ENCODE assay signal across 22 cellular contexts in genomic region chr15:77145370-77145769, GRCh38.
DNase-seq lines count a peak whose midpoint lies in the region; ATAC-seq, FAIRE-seq and TF ChIP-seq lines count a peak whose summit lies in the region.
"Had no signal": no experiment of that assay in that cellular context is flagged by ENCODE, and none has a peak within 500 bp of the region (broad histone marks: within the 10 kb centered on the region; RNA-seq: fewer than 3 reads in every experiment).

No MANE protein-coding gene starts in this region.

- H3K9me3 ChIP-seq in RWPE2 (ENCODE audit: severe bottlenecking) (no peaks in the 10 kb centered on the region), colonic mucosa (no peaks in the 10 kb centered on the region), transverse colon (peaks cover 4 to 5% of the 10 kb centered on the region in 2 donors)
- H3K9me3 ChIP-seq: testis had no signal

- H3K27me3 ChIP-seq in RWPE2 (ENCODE audit: insufficient read depth, poor library complexity, severe bottlenecking) (no peaks in the 10 kb centered on the region), colonic mucosa (no peaks in the 10 kb centered on the region), transverse colon (no peaks in the 10 kb centered on the region)
- H3K27me3 ChIP-seq: gastroesophageal sphincter, testis had no signal

- TF ChIP-seq EP300 in transverse colon (IDR thresholded peaks at IDR 0.05; ENCODE audit: low read depth), result no peak

- H3K9me3 Mint-ChIP-seq in nephron, result peaks cover 17% of the 10 kb centered on the region

- no peak for TF ChIP-seq CTCF in RWPE2 (IDR thresholded peaks at IDR 0.05; ENCODE audit: poor library complexity, severe bottlenecking)
- TF ChIP-seq CTCF in colonic mucosa (IDR thresholded peaks at IDR 0.05), result no peak
- TF ChIP-seq CTCF in nephron (IDR thresholded peaks at IDR 0.05; ENCODE audit: unreplicated experiment in 3 of 3), result no peak
- no peak for TF ChIP-seq CTCF in transverse colon (IDR thresholded peaks at IDR 0.05)

- ATAC-seq in RWPE2 (ENCODE audit: low read depth) (no peak), HG03520 (IDR thresholded peaks at IDR 0.05; ENCODE audit: unreplicated experiment) (no peak)
- ATAC-seq: activated CD4-positive, alpha-beta T cell treated with anti-CD3 and anti-CD28 coated beads for 36 hours; gastroesophageal sphincter; Right ventricle myocardium inferior had no signal

- DNase-seq in RWPE2 (ENCODE audit: low spot score) (no peak), colonic mucosa (no peak), transverse colon (no peak), frontal cortex (ENCODE audit: low spot score in 2 of 2) (no peak), SW480 (ENCODE audit: low spot score) (no peak)
- DNase-seq: activated CD4-positive, alpha-beta T cell treated with anti-CD3 and anti-CD28 coated beads for 36 hours; activated CD8-positive, alpha-beta memory T cell treated with anti-CD3 and anti-CD28 coated beads, Interleukin-2, amount 50 U/mL, for 4 hours; activated naive CD4-positive, alpha-beta T cell treated with Interleukin-2 at 50 U/mL for 16 hours; aorta; cortex of kidney; DMS 273 treated with DMSO at 0.1 percent for 48 hours; GDM1; NCI-H187 treated with DMSO at 0.1 percent for 48 hours; NCI-H446 treated with DMSO at 0.1 percent for 48 hours; stimulated activated CD4-positive, alpha-beta T cell treated with anti-CD3 and anti-CD28 coated beads, Interleukin-4, amount 100 ng/mL, for 24 hours; T-helper 9 cell; testis had no signal

- no peak overlapping the region for H3K4me3 ChIP-seq in RWPE2 (ENCODE audit: severe bottlenecking)
- no peak overlapping the region for H3K4me3 ChIP-seq in colonic mucosa
- H3K4me3 ChIP-seq in transverse colon, result no peak overlapping the region
- H3K4me3 ChIP-seq: gastroesophageal sphincter, testis had no signal

- no peaks in the 10 kb centered on the region for H3K27me3 Mint-ChIP-seq in nephron (ENCODE audit: low read depth)
- H3K27me3 Mint-ChIP-seq: activated CD4-positive, alpha-beta T cell treated with anti-CD3 and anti-CD28 coated beads for 36 hours had no signal

- peak overlapping the region; percentile 32 for H3K27ac ChIP-seq in RWPE2 (ENCODE audit: poor library complexity, severe bottlenecking)
- peak overlapping the region; percentile 19 for H3K27ac ChIP-seq in colonic mucosa
- H3K27ac ChIP-seq in transverse colon, result peak overlapping the region; percentile 52 to 60 (median 58)

- H3K27ac Mint-ChIP-seq in nephron, result peak overlapping the region; percentile 4 to 84 (median 11)
- H3K27ac Mint-ChIP-seq: activated CD4-positive, alpha-beta T cell treated with anti-CD3 and anti-CD28 coated beads for 36 hours had no signal

- FAIRE-seq in frontal cortex (lab: Jason Lieb, UNC), result no peak
- FAIRE-seq: GM12891 had no signal

- no peak for TF ChIP-seq POLR2A in transverse colon (IDR thresholded peaks at IDR 0.05)

- intact Hi-C loops in colonic mucosa (cut with DNase I) (no loop called here), transverse colon (cut with DNase I; ENCODE audit: low total_unique reads) (no loop called here)

- H3K36me3 ChIP-seq in RWPE2 (ENCODE audit: low read depth) (no peaks in the 10 kb centered on the region), colonic mucosa (no peaks in the 10 kb centered on the region), transverse colon (peaks cover 0 to 8% (median 2%) of the 10 kb centered on the region in 4 donors)

- WGBS in transverse colon (ENCODE audit: low coverage in 1 of 2), 2 donors, result 33 to 63% methylated on average over 1 of the region's 1 CpG

- no peak overlapping the region for H3K4me3 Mint-ChIP-seq in nephron
- H3K4me3 Mint-ChIP-seq: activated CD4-positive, alpha-beta T cell treated with anti-CD3 and anti-CD28 coated beads for 36 hours had no signal

- H3K36me3 Mint-ChIP-seq in nephron (ENCODE audit: low read depth), result peaks cover 43% of the 10 kb centered on the region

- in situ Hi-C loops in transverse colon (cut with MboI; ENCODE audit: low pct_ligation_motif_present in 1 of 4, low pct_unique_long_range_greater_than_20kb in 1 of 4, low sequenced_read_pairs in 3 of 4), result no loop called here

- peaks cover 40% of the 10 kb centered on the region for H3K4me1 Mint-ChIP-seq in nephron
- H3K4me1 Mint-ChIP-seq: activated CD4-positive, alpha-beta T cell treated with anti-CD3 and anti-CD28 coated beads for 36 hours had no signal

- no peak overlapping the region for H3K9ac ChIP-seq in colonic mucosa (ENCODE audit: low read depth in 2 of 2, low read length in 2 of 2)

- H3K4me1 ChIP-seq in RWPE2 (ENCODE audit: insufficient read depth, poor library complexity, severe bottlenecking) (peaks cover 8% of the 10 kb centered on the region), colonic mucosa (no peaks in the 10 kb centered on the region), transverse colon (peaks cover 0 to 15% (median 8%) of the 10 kb centered on the region in 4 donors)
- H3K4me1 ChIP-seq: gastroesophageal sphincter had no signal
